In genomic region chr7:99407849-99408346, GRCh38 we compare ENCODE assay signal across 7 cellular contexts. TPM values are rescaled to one million over a fixed set of nuclear protein-coding genes. Genes with fewer than 3 reads are reported as not detected.
DNase-seq lines count a peak whose midpoint lies in the region; ATAC-seq, FAIRE-seq and TF ChIP-seq lines count a peak whose summit lies in the region.

No MANE protein-coding gene starts in this region.

- peak overlapping the region; percentile 100 for H3K27ac ChIP-seq in kidney (ENCODE audit: low read depth in 2 of 2, low read length in 2 of 2)

- peaks cover 20% of the 10 kb centered on the region for H3K36me3 ChIP-seq in GM06990 (ENCODE audit: control insufficient read depth, insufficient read depth, low read length)
- H3K36me3 ChIP-seq in kidney (ENCODE audit: control insufficient read depth in 1 of 2, insufficient read depth in 2 of 2, low read length in 2 of 2), result peaks cover 21 to 28% of the 10 kb centered on the region in 2 donors

- DNase-seq in GM06990 (ENCODE audit: extremely low read depth, insufficient read length) (no peak), T-helper 1 cell (peak in 3 of 5 donors; percentile 28 to 29 (median 29)), cardiac fibroblast (ENCODE audit: low read depth in 2 of 2) (peak; percentile 83), kidney (peak; percentile 82), DMS114 treated with DMSO at 0.1 percent for 48 hours (lab: John Stamatoyannopoulos, UW; ENCODE audit: unreplicated experiment) (no peak)
- DNase-seq in stimulated activated CD4-positive, alpha-beta T cell treated with anti-CD3 and anti-CD28 coated beads, Interleukin-12 subunit alpha, Interleukin-12 subunit beta, amount 100 ng/mL, for 4 hours, result peak; percentile 42

- no peaks in the 10 kb centered on the region for H3K27me3 ChIP-seq in GM06990 (replicated peaks; ENCODE audit: control insufficient read depth, insufficient read depth, low read length)

- peak overlapping the region; percentile 87 for H3K4me3 ChIP-seq in GM06990 (replicated peaks; ENCODE audit: low read depth, low read length)
- peak overlapping the region; percentile 96 for H3K4me3 ChIP-seq in cardiac fibroblast (replicated peaks in 1 of 2; ENCODE audit: low read depth in 2 of 2, low read length in 2 of 2)
- H3K4me3 ChIP-seq in kidney (ENCODE audit: low read length in 2 of 2), result peak overlapping the region; percentile 96 to 99

- H3K4me1 ChIP-seq in kidney (ENCODE audit: control insufficient read depth in 1 of 2, insufficient read depth in 1 of 2, low read depth in 1 of 2, low read length in 2 of 2), result peaks cover 8 to 28% of the 10 kb centered on the region in 2 donors

- no peaks in the 10 kb centered on the region for H3K9me3 ChIP-seq in kidney (ENCODE audit: control insufficient read depth in 1 of 2, low read length in 2 of 2)

- no peak for TF ChIP-seq CTCF in GM06990 (IDR thresholded peaks at IDR 0.05; ENCODE audit: insufficient read depth, low read length, poor library complexity, severe bottlenecking)
- TF ChIP-seq CTCF in cardiac fibroblast (IDR thresholded peaks at IDR 0.05; ENCODE audit: low read depth, low read length), result no peak
- TF ChIP-seq CTCF in kidney (IDR thresholded peaks at IDR 0.05; ENCODE audit: borderline replicate concordance, extremely low read depth, insufficient read depth), result no peak

- peak overlapping the region; percentile 92 to 99 for H3K9ac ChIP-seq in kidney (ENCODE audit: low read length in 2 of 2)

- peak; percentile 1 for ATAC-seq in HG03108 (IDR thresholded peaks at IDR 0.05; ENCODE audit: unreplicated experiment)

- FAIRE-seq in kidney (lab: Jason Lieb, UNC), result no peak

- intact Hi-C loops in kidney (cut with DNase I), result no loop called here

RNA-seq across cellular contexts. Expression of gene PDAP1, which starts 0.5 kb away (rescaled TPM):
- 84.7 TPM for total RNA-seq in kidney
- polyA plus RNA-seq in kidney (ENCODE audit: insufficient read depth, low read depth, low replicate concordance), result 119 TPM

RNA-seq across cellular contexts. Expression of gene BUD31, which starts 0.9 kb away (rescaled TPM):
- total RNA-seq in kidney, result 79.0 TPM
- polyA plus RNA-seq in kidney (ENCODE audit: insufficient read depth, low read depth, low replicate concordance), result 141 TPM

RNA-seq across cellular contexts. Expression of gene PTCD1, which starts 30.7 kb away (rescaled TPM):
- 5.4 TPM for total RNA-seq in kidney
- polyA plus RNA-seq in kidney (ENCODE audit: insufficient read depth, low read depth, low replicate concordance), result 2.9 TPM

RNA-seq across cellular contexts. Expression of gene CPSF4, which starts 30.8 kb away (rescaled TPM):
- 28.9 TPM for total RNA-seq in kidney
- polyA plus RNA-seq in kidney (ENCODE audit: insufficient read depth, low read depth, low replicate concordance), result 24.2 TPM

RNA-seq across cellular contexts. Expression of gene ARPC1B, which starts 33.4 kb away (rescaled TPM):
- total RNA-seq in kidney, result 216 TPM
- 74.1 TPM for polyA plus RNA-seq in kidney (ENCODE audit: insufficient read depth, low read depth, low replicate concordance)

Comparison
In these comparisons a context has a peak if more than half of its experiments do, and no peak if none do; other contexts are left out.
1. DNase-seq: peak in T-helper 1 cell (3 of 5), cardiac fibroblast (2 of 2), kidney (single experiment) and stimulated activated CD4-positive, alpha-beta T cell treated with anti-CD3 and anti-CD28 coated beads, Interleukin-12 subunit alpha, Interleukin-12 subunit beta, amount 100 ng/mL, for 4 hours (single experiment); none in GM06990 (single experiment) and DMS114 treated with DMSO at 0.1 percent for 48 hours (single experiment).
2. Peak in every context shown above with its lines, with median percentiles within 50 percentile points of each other: H3K4me3 ChIP-seq.